18 cellular contexts compared by ENCODE assay signal in the genomic region with DNA sequence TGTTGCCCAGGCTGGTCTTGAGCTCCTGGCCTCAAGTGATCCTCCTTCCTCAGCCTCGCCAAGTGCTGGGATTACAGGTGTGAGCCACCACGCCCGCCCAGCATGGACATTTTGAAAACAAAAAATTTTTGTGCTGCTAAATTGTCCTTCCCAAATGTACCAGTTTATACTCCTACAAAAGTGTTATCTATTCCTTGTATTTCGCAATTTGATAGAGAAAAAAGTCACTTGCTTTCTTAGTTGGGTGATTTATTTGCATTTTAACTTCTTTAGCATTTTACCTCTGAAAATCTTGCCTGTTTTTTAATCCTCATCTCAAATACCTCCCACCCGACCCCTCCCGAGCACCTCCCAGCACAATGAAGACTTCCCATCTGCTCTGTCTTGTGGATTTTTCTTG. TPM values are rescaled to one million over a fixed set of nuclear protein-coding genes. Genes with fewer than 3 reads are reported as not detected.
DNase-seq lines count a peak whose midpoint lies in the region; ATAC-seq, FAIRE-seq and TF ChIP-seq lines count a peak whose summit lies in the region.
"Had no signal": no experiment of that assay in that cellular context is flagged by ENCODE, and none has a peak within 500 bp of the region (broad histone marks: within the 10 kb centered on the region; RNA-seq: fewer than 3 reads in every experiment).

No MANE protein-coding gene starts in this region.

- H3K4me1 ChIP-seq in K562 (replicated peaks in 1 of 2; ENCODE audit: control insufficient read depth in 2 of 2, insufficient read depth in 2 of 2, low read length in 2 of 2): peaks cover 13 to 32% of the 10 kb centered on the region in 2 experiments; a peak in 4 of 5 replicates
- peaks cover 31 to 94% (median 80%) of the 10 kb centered on the region in 4 donors for H3K4me1 ChIP-seq in liver (ENCODE audit: control insufficient read depth in 4 of 4, insufficient read depth in 4 of 4, low read length in 3 of 4)
- H3K4me1 ChIP-seq: SJCRH30 had no signal

- no peak overlapping the region for H2AFZ ChIP-seq in K562 (ENCODE audit: low read depth, low read length)

- H3K4me2 ChIP-seq in K562 (ENCODE audit: insufficient read depth, low read length): no peak overlapping the region

- H3K36me3 ChIP-seq in K562 (ENCODE audit: control insufficient read depth, insufficient read depth, low read length): no peaks in the 10 kb centered on the region
- no peaks in the 10 kb centered on the region for H3K36me3 ChIP-seq in liver (ENCODE audit: control insufficient read depth in 4 of 4, insufficient read depth in 3 of 4, low read depth in 1 of 4, low read length in 3 of 4)
- H3K36me3 ChIP-seq: Peyer's patch, SJCRH30 had no signal

- H3K9me3 Mint-ChIP-seq in type B pancreatic cell: no peaks in the 10 kb centered on the region
- H3K9me3 Mint-ChIP-seq: CD4-positive, CD25-positive, alpha-beta regulatory T cell; H9 had no signal

- no peak for FAIRE-seq in K562 (lab: Jason Lieb, UNC)
- FAIRE-seq in GM12892 (lab: Jason Lieb, UNC): no peak

- TF ChIP-seq EP300 in Ishikawa (IDR thresholded peaks at IDR 0.05; ENCODE audit: borderline replicate concordance) (no peak), K562 (IDR thresholded peaks at IDR 0.05; ENCODE audit: low read length) (no peak)

- intact Hi-C loops in K562 (cut with micrococcal nuclease): no loop called here

- no peaks in the 10 kb centered on the region for H3K27me3 ChIP-seq in K562 (ENCODE audit: control insufficient read depth in 2 of 2, insufficient read depth in 2 of 2, low read length in 2 of 2)
- H3K27me3 ChIP-seq in liver (ENCODE audit: control insufficient read depth in 4 of 4, insufficient read depth in 4 of 4, low read length in 3 of 4): no peaks in the 10 kb centered on the region
- H3K27me3 ChIP-seq: Peyer's patch, SJCRH30 had no signal

- no TSS peak for BruUV-seq in K562 (replicated peaks; lab: Mats Ljungman, UMichigan)

- H3K9me1 ChIP-seq in K562 (ENCODE audit: control insufficient read depth, insufficient read depth, low read length): no peaks in the 10 kb centered on the region

- H3K4me3 ChIP-seq in K562 (no peak overlapping the region), liver (ENCODE audit: low read depth in 1 of 3, low read length in 3 of 3) (no peak overlapping the region)
- H3K4me3 ChIP-seq: Peyer's patch, SJCRH30 had no signal

- no peak overlapping the region for H3K9ac ChIP-seq in K562 (ENCODE audit: insufficient read depth in 1 of 2, low read depth in 2 of 2, low read length in 2 of 2)
- peak overlapping the region in 1 of 2 donors; percentile 20 for H3K9ac ChIP-seq in liver (ENCODE audit: low read depth in 1 of 2, low read length in 2 of 2)

- in situ Hi-C loops in K562 (cut with MboI): no loop called here

- H3K27ac Mint-ChIP-seq in type B pancreatic cell: peak overlapping the region; percentile 4

- TF ChIP-seq CTCF in K562 (IDR thresholded peaks at IDR 0.05 in 2 of 3, conservative IDR thresholded peaks at IDR 0.05 in 1 of 3; ENCODE audit: insufficient read depth in 2 of 3, low read depth in 1 of 3, low read length in 3 of 3): no peak
- TF ChIP-seq CTCF in liver (IDR thresholded peaks at IDR 0.05; ENCODE audit: low read depth, low read length, missing input control): no peak
- TF ChIP-seq CTCF in type B pancreatic cell (conservative IDR thresholded peaks at IDR 0.05): no peak

- no peak for DNase-seq in K562 (ENCODE audit: extremely low read depth in 1 of 4, low spot score in 3 of 4)
- no peak for DNase-seq in type B pancreatic cell (ENCODE audit: extremely low spot score, unreplicated experiment)
- DNase-seq in epidermal melanocyte (ENCODE audit: insufficient read length, low spot score): no peak
- no peak for DNase-seq in GM12892 (ENCODE audit: insufficient read length)
- DNase-seq in NCI-H526 (lab: John Stamatoyannopoulos, UW): no peak
- DNase-seq: CD4-positive, CD25-positive, alpha-beta regulatory T cell; COR-L47; DMS 273 treated with DMSO at 0.1 percent for 48 hours; DMS79 treated with DMSO at 0.1 percent for 48 hours; H9; NCI-H1930; NCI-H510A; NCI-H774; Peyer's patch; SJCRH30 had no signal

- H3K79me2 ChIP-seq in K562 (ENCODE audit: control insufficient read depth, insufficient read depth, low read length): peaks cover 89% of the 10 kb centered on the region

- POLR2A ChIA-PET in K562 (lab: Yijun Ruan, JAX): no interaction called here

- ATAC-seq in K562: no peak

- TF ChIP-seq POLR2A in K562 (conservative IDR thresholded peaks at IDR 0.05) (no peak), GM12892 (IDR thresholded peaks at IDR 0.05; ENCODE audit: low read depth, low read length) (no peak)

- CTCF ChIA-PET in K562 (lab: Yijun Ruan, JAX; ENCODE audit: low intra/inter-chr PET ratio): no interaction called here

- no peak overlapping the region for H3K4me3 Mint-ChIP-seq in type B pancreatic cell
- H3K4me3 Mint-ChIP-seq: CD4-positive, CD25-positive, alpha-beta regulatory T cell; H9 had no signal

- H3K4me1 Mint-ChIP-seq in type B pancreatic cell (ENCODE audit: unreplicated experiment): peaks cover 31% of the 10 kb centered on the region

- peaks cover 22% of the 10 kb centered on the region for H4K20me1 ChIP-seq in K562 (replicated peaks; ENCODE audit: control insufficient read depth, insufficient read depth, low read length)

- no peaks in the 10 kb centered on the region for H3K27me3 Mint-ChIP-seq in type B pancreatic cell
- H3K27me3 Mint-ChIP-seq: CD4-positive, CD25-positive, alpha-beta regulatory T cell had no signal

- WGBS in K562 (ENCODE audit: insufficient coverage, low coverage, missing lambda C conversion rate): 84% methylated on average over 6 of the region's 6 CpGs
- WGBS in liver: 84% methylated on average over 6 of the region's 6 CpGs

- H3K27ac ChIP-seq in K562 (ENCODE audit: extremely low read depth, low read depth, low read length) (no peak overlapping the region), liver (ENCODE audit: low read depth in 1 of 2, low read length in 2 of 2) (peak overlapping the region; percentile 43 to 64)
- H3K27ac ChIP-seq: HL-60, Peyer's patch, SJCRH30 had no signal

- H3K9me3 ChIP-seq in K562 (replicated peaks; ENCODE audit: control insufficient read depth, insufficient read depth, low read depth, low read length) (no peaks in the 10 kb centered on the region), liver (ENCODE audit: control insufficient read depth in 4 of 4, low read length in 3 of 4) (no peaks in the 10 kb centered on the region)
- H3K9me3 ChIP-seq: Peyer's patch, SJCRH30 had no signal

- TF ChIP-seq RAD21 in Ishikawa (IDR thresholded peaks at IDR 0.05; ENCODE audit: low read depth) (no peak), K562 (CRISPR knock-in tag; conservative IDR thresholded peaks at IDR 0.05 in 1 of 2, IDR thresholded peaks at IDR 0.05 in 1 of 2) (no peak), liver (IDR thresholded peaks at IDR 0.05) (no peak)

- no peaks in the 10 kb centered on the region for H3K36me3 Mint-ChIP-seq in type B pancreatic cell
- H3K36me3 Mint-ChIP-seq: CD4-positive, CD25-positive, alpha-beta regulatory T cell had no signal

TF ChIP-seq in Ishikawa, 13 proteins besides CTCF, POLR2A, EP300 and RAD21 (continues in another document):
- no peak for TF ChIP-seq TEAD4 (IDR thresholded peaks at IDR 0.05)
- TF ChIP-seq, protein P1, sequence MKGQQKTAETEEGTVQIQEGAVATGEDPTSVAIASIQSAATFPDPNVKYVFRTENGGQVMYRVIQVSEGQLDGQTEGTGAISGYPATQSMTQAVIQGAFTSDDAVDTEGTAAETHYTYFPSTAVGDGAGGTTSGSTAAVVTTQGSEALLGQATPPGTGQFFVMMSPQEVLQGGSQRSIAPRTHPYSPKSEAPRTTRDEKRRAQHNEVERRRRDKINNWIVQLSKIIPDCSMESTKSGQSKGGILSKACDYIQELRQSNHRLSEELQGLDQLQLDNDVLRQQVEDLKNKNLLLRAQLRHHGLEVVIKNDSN (IDR thresholded peaks at IDR 0.05): no peak

TF ChIP-seq in K562, 482 proteins besides CTCF, POLR2A, EP300 and RAD21 (continues in another document):
- TF ChIP-seq CEBPB (tag; IDR thresholded peaks at IDR 0.05): peak; percentile 66
- TF ChIP-seq RNF2 (IDR thresholded peaks at IDR 0.05): no peak
- TF ChIP-seq CREBBP (IDR thresholded peaks at IDR 0.05; ENCODE audit: low read depth, low read length): no peak

TF ChIP-seq in liver, 16 proteins besides CTCF, POLR2A, EP300 and RAD21 (continues in another document):
- TF ChIP-seq RXRA (IDR thresholded peaks at IDR 0.05) (no peak), YY1 (IDR thresholded peaks at IDR 0.05) (no peak), HNF4G (IDR thresholded peaks at IDR 0.05) (no peak), FOXA1 (IDR thresholded peaks at IDR 0.05) (no peak), NR2F2 (IDR thresholded peaks at IDR 0.05) (no peak)
- TF ChIP-seq, protein P2, sequence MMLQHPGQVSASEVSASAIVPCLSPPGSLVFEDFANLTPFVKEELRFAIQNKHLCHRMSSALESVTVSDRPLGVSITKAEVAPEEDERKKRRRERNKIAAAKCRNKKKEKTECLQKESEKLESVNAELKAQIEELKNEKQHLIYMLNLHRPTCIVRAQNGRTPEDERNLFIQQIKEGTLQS (IDR thresholded peaks at IDR 0.05): no peak

RNA-seq across cellular contexts. Expression of a gene that starts 46.8 kb away (rescaled TPM):
- 146 and 283 TPM in 2 replicates for total RNA-seq in K562 (2011; cell fraction: chromatin; rRNA removed; ENCODE audit: low replicate concordance)
- total RNA-seq in K562 (2011; cell fraction: nucleolus; rRNA removed): 42.5 and 64.0 TPM in 2 replicates
- total RNA-seq in K562 (2011; cell fraction: nucleoplasm; rRNA removed): 102 and 103 TPM in 2 replicates
- total RNA-seq in K562 (2014; rRNA removed) (16.8 and 17.6 TPM in 2 replicates), K562 (2014; rRNA removed; fragmentation: Illumina TruSeq; extraction: Trizol) (20.5 and 25.5 TPM in 2 replicates), K562 (2015; rRNA removed; fragmentation: Illumina TruSeq; extraction: Trizol) (19.8 and 22.3 TPM in 2 replicates), K562 (2021) (19.8 and 20.9 TPM in 2 replicates), liver (10 to 100 TPM; 14.6 to 47.5 TPM), type B pancreatic cell (ENCODE audit: low replicate concordance) (22.8 and 41.8 TPM in 2 replicates)
- polyA plus RNA-seq in K562 (2011; rRNA removed) (37.1 and 40.3 TPM in 2 replicates), K562 (2014; fragmentation: Illumina TruSeq; extraction: Trizol) (23.7 and 26.4 TPM in 2 replicates), K562 (2014; fragmentation: Nextera tagmentation; extraction: Ambion mirVana) (1 to 10 TPM; 5.9 to 7.9 TPM), K562 (2014; rRNA removed) (21.0 and 24.4 TPM in 2 replicates), liver (10 to 100 TPM; 11.2 to 18.6 TPM)
- 11.1 and 16.1 TPM in 2 replicates for polyA plus RNA-seq in K562 (2011; cell fraction: cytosol; rRNA removed)
- 76.0 and 83.4 TPM in 2 replicates for polyA plus RNA-seq in K562 (2011; cell fraction: nucleus; rRNA removed)
- 11.8 and 13.9 TPM in 2 replicates for polyA plus RNA-seq in K562 (2012)
- polyA minus RNA-seq in K562 (2011; rRNA and poly(A)+ RNA removed): 52.2 and 52.6 TPM in 2 replicates
- polyA minus RNA-seq in K562 (2011; cell fraction: cytosol; rRNA and poly(A)+ RNA removed): 11.0 and 19.1 TPM in 2 replicates
- polyA minus RNA-seq in K562 (2011; cell fraction: nucleus; rRNA and poly(A)+ RNA removed): 34.6 and 64.8 TPM in 2 replicates
- 24.2 TPM for polyA plus RNA-seq in GM12892 (2012; ENCODE audit: missing spikeins)
